9 cellular contexts compared by ENCODE assay signal in genomic region chr1:26034504-26035202, GRCh38. TPM values are rescaled to one million over a fixed set of nuclear protein-coding genes. Genes with fewer than 3 reads are reported as not detected.
DNase-seq lines count a peak whose midpoint lies in the region; ATAC-seq and TF ChIP-seq lines count a peak whose summit lies in the region.
"Had no signal": no experiment of that assay in that cellular context is flagged by ENCODE, and none has a peak within 500 bp of the region (broad histone marks: within the 10 kb centered on the region; RNA-seq: fewer than 3 reads in every experiment).

No MANE protein-coding gene starts in this region.

- peak overlapping the region; percentile 90 for H3K4me3 ChIP-seq in AG10803 (ENCODE audit: low read length)
- H3K4me3 ChIP-seq in mammary epithelial cell (replicated peaks in 1 of 3; ENCODE audit: insufficient read depth in 1 of 3, low read depth in 2 of 3, low read length in 3 of 3) = peak overlapping the region; percentile 75 to 91 (median 90)
- H3K4me3 ChIP-seq in muscle layer of duodenum (ENCODE audit: low read depth in 1 of 2, low read length in 2 of 2) = peak overlapping the region; percentile 93 to 96

- CTCF ChIA-PET in mammary epithelial cell (lab: Charles Lee; ENCODE audit: low non-redundant PET) = interaction anchor here (0.6 to 0.8 kb wide), 2 partner anchors 135 to 139 kb away, joined by 3 to 7 read pairs; no protein-coding TSS in a partner anchor

- H3K27ac ChIP-seq in mammary epithelial cell (ENCODE audit: insufficient read depth, low read depth, low read length) (no peak overlapping the region), muscle layer of duodenum (ENCODE audit: low read length) (no peak overlapping the region)

- H3K36me3 ChIP-seq in mammary epithelial cell (ENCODE audit: insufficient read depth, low read length) (no peaks in the 10 kb centered on the region), muscle layer of duodenum (ENCODE audit: control insufficient read depth in 1 of 2, insufficient read depth in 2 of 2, low read length in 2 of 2) (no peaks in the 10 kb centered on the region)

- 21% methylated on average over 15 of the region's 15 CpGs for WGBS in mammary epithelial cell (ENCODE audit: low coverage, missing lambda C conversion rate)

- H3K4me2 ChIP-seq in mammary epithelial cell (ENCODE audit: insufficient read depth, low read depth, low read length) = peak overlapping the region; percentile 100

- no TSS peak for BruUV-seq in mammary epithelial cell (replicated peaks; lab: Mats Ljungman, UMichigan)

- DNase-seq in AG10803 (ENCODE audit: low read depth) (no peak), mammary epithelial cell (peak; percentile 11), KG1 (lab: John Stamatoyannopoulos, UW) (no peak)
- DNase-seq in stimulated activated CD4-positive, alpha-beta T cell treated with anti-CD3 and anti-CD28 coated beads, Interleukin-2, amount 100 ng/mL, for 24 hours = no peak

- TF ChIP-seq CTCF in AG10803 (conservative IDR thresholded peaks at IDR 0.05; ENCODE audit: low read length) (no peak), mammary epithelial cell (conservative IDR thresholded peaks at IDR 0.05 in 1 of 2, IDR thresholded peaks at IDR 0.05 in 1 of 2; ENCODE audit: extremely low read depth in 1 of 2, insufficient read depth in 1 of 2, low read depth in 1 of 2, low read length in 2 of 2) (no peak)

- intact Hi-C loops in mammary epithelial cell (cut with micrococcal nuclease) = loop anchor here (1.0 to 5.0 kb wide), 4 partner anchors 60 to 286 kb away; partner anchors contain the start of gene CEP85

- no peaks in the 10 kb centered on the region for H3K79me2 ChIP-seq in mammary epithelial cell (ENCODE audit: insufficient read depth, low read length)

- ATAC-seq in HG03520 (IDR thresholded peaks at IDR 0.05; ENCODE audit: unreplicated experiment) = no peak
- ATAC-seq in HG02981 (IDR thresholded peaks at IDR 0.05; ENCODE audit: unreplicated experiment) = no peak

- H3K4me1 Mint-ChIP-seq in IgD-negative memory B cell = peaks cover 0 to 6% (median 0%) of the 10 kb centered on the region in 3 donors

- H3K9ac ChIP-seq in mammary epithelial cell (ENCODE audit: insufficient read depth, low read length) = no peak overlapping the region

- peak overlapping the region; percentile 100 for H2AFZ ChIP-seq in mammary epithelial cell (ENCODE audit: low read depth, low read length)

- H4K20me1 ChIP-seq in mammary epithelial cell (ENCODE audit: insufficient read depth, low read length) = no peaks in the 10 kb centered on the region

- in situ Hi-C loops in mammary epithelial cell (cut with MboI; ENCODE audit: low sequenced_read_pairs in 2 of 2) = loop anchor here in 1 of 2 donors (25.0 kb wide), 1 partner anchor 128 kb away; the partner anchor contains the start of genes C1orf232, FAM110D, ZNF593 and ZNF593OS

- no peaks in the 10 kb centered on the region for H3K9me3 Mint-ChIP-seq in IgD-negative memory B cell

- H3K4me1 ChIP-seq in mammary epithelial cell (ENCODE audit: insufficient read depth, low read length) = peaks cover 20% of the 10 kb centered on the region
- peaks cover 0 to 14% of the 10 kb centered on the region in 2 donors for H3K4me1 ChIP-seq in muscle layer of duodenum (ENCODE audit: control insufficient read depth in 1 of 2, insufficient read depth in 2 of 2, low read length in 2 of 2)

- dilution Hi-C loops in mammary epithelial cell (cut with HindIII; ENCODE audit: low sequenced_read_pairs) = no loop called here

- H3K27me3 Mint-ChIP-seq in IgD-negative memory B cell = peaks cover 7% of the 10 kb centered on the region

- H3K9me3 ChIP-seq in mammary epithelial cell (replicated peaks; ENCODE audit: insufficient read depth, low read length) = no peaks in the 10 kb centered on the region
- no peaks in the 10 kb centered on the region for H3K9me3 ChIP-seq in muscle layer of duodenum (ENCODE audit: control insufficient read depth in 1 of 2, low read length in 2 of 2)

- no peaks in the 10 kb centered on the region for H3K36me3 Mint-ChIP-seq in IgD-negative memory B cell

- H3K4me3 Mint-ChIP-seq in IgD-negative memory B cell = peak overlapping the region; percentile 92 to 100 (median 96)

- H3K27me3 ChIP-seq in mammary epithelial cell (ENCODE audit: insufficient read depth, low read length) (no peaks in the 10 kb centered on the region), muscle layer of duodenum (ENCODE audit: low read depth, low read length) (peaks cover 7% of the 10 kb centered on the region)

- H3K27ac Mint-ChIP-seq in IgD-negative memory B cell = no peak overlapping the region

RNA-seq across cellular contexts. Expression of gene SLC30A2, which starts 11.3 kb away (rescaled TPM):
- polyA plus RNA-seq in IgD-negative memory B cell (not detected), mammary epithelial cell (not detected)
- total RNA-seq in mammary epithelial cell = under 1 TPM in 1 of 2 donors, not detected in 1; under 0.01 TPM
- polyA minus RNA-seq in mammary epithelial cell = not detected
- total RNA-seq: dermis blood vessel endothelial cell had no signal

RNA-seq across cellular contexts. Expression of gene EXTL1, which starts 13.1 kb away (rescaled TPM):
- polyA plus RNA-seq in IgD-negative memory B cell (not detected), mammary epithelial cell (0.22 TPM)
- total RNA-seq in mammary epithelial cell = 1 to 10 TPM in 1 of 2 donors, under 1 TPM in 1; 0.16 to 6.8 TPM
- not detected for polyA minus RNA-seq in mammary epithelial cell
- total RNA-seq: dermis blood vessel endothelial cell had no signal

RNA-seq across cellular contexts. Expression of gene TRIM63, which starts 32.8 kb away (rescaled TPM):
- polyA plus RNA-seq in IgD-negative memory B cell = not detected
- not detected for total RNA-seq in mammary epithelial cell
- polyA plus RNA-seq in mammary epithelial cell = not detected
- polyA minus RNA-seq in mammary epithelial cell = not detected
- total RNA-seq: dermis blood vessel endothelial cell had no signal

RNA-seq across cellular contexts. Expression of gene PAFAH2, which starts 36.8 kb away (rescaled TPM):
- polyA plus RNA-seq in IgD-negative memory B cell (8.6 TPM), mammary epithelial cell (11.6 TPM)
- 10 to 100 TPM; 15.1 to 17.2 TPM for total RNA-seq in mammary epithelial cell
- 14.1 TPM for polyA minus RNA-seq in mammary epithelial cell
